ENCODE assay signal across 25 cellular contexts in the genomic region with DNA sequence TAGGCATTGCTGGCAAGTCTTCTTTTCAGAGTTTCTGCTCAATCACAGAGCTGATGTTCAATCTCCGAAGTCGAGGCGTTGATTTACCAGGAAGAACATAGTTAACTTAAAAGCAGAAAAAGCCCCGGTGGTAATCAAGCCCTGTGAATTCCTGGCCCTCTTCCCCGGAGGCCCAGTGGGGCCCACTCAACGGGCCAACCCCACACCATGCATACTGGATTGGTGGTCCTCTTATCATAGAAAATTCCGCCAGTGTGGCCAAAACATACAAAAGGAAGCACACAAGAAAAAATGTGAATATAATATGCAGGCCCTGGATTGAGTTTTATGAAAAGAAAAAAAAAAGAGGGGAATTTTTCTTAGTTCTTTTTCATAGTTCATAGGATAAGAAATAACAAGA.
DNase-seq lines count a peak whose midpoint lies in the region; ATAC-seq, FAIRE-seq and TF ChIP-seq lines count a peak whose summit lies in the region.
"Had no signal": no experiment of that assay in that cellular context is flagged by ENCODE, and none has a peak within 500 bp of the region (broad histone marks: within the 10 kb centered on the region; RNA-seq: fewer than 3 reads in every experiment).

No MANE protein-coding gene starts in this region.

- no peak overlapping the region for H3K14ac ChIP-seq in mesenchymal stem cell (ENCODE audit: low read length in 2 of 2)

- no peak for FAIRE-seq in endothelial cell of umbilical vein (lab: Jason Lieb, UNC)
- FAIRE-seq: GM12878, H54, RCC 7860 had no signal

- H3K9ac ChIP-seq in endothelial cell of umbilical vein (replicated peaks; ENCODE audit: extremely low read depth, insufficient read depth, low read length) = no peak overlapping the region
- peak overlapping the region; percentile 34 for H3K9ac ChIP-seq in mesenchymal stem cell (ENCODE audit: low read length)
- H3K9ac ChIP-seq in smooth muscle cell (ENCODE audit: low read depth) = no peak overlapping the region
- H3K9ac ChIP-seq: BLaER1 treated with 17β-estradiol and CSF1 and Interleukin-3, amounts not matched to agents 10 nM and 100 nM had no signal

- H3K27ac ChIP-seq in ascending aorta (peak overlapping the region; percentile 11 to 47), endothelial cell of umbilical vein (ENCODE audit: insufficient read depth, low read depth, low read length) (peak overlapping the region; percentile 20), mesenchymal stem cell (ENCODE audit: low read length, poor library complexity, severe bottlenecking) (no peak overlapping the region), smooth muscle cell (ENCODE audit: low read depth) (no peak overlapping the region)
- H3K27ac ChIP-seq: BLaER1 treated with 17β-estradiol and CSF1 and Interleukin-3, amounts not matched to agents 10 nM and 100 nM had no signal

- TF ChIP-seq CTCF in ascending aorta (IDR thresholded peaks at IDR 0.05) = no peak
- no peak for TF ChIP-seq CTCF in endothelial cell of umbilical vein (IDR thresholded peaks at IDR 0.05; ENCODE audit: extremely low read depth in 1 of 2, insufficient read depth in 1 of 2, low read depth in 1 of 2, low read length in 2 of 2)
- no peak for TF ChIP-seq CTCF in smooth muscle cell (IDR thresholded peaks at IDR 0.05; ENCODE audit: borderline replicate concordance, insufficient read depth, poor library complexity, severe bottlenecking)

- H3K9me1 ChIP-seq in endothelial cell of umbilical vein (replicated peaks; ENCODE audit: control insufficient read depth, extremely low read depth, insufficient read depth, low read length) = no peaks in the 10 kb centered on the region

- no peak overlapping the region for H3K18ac ChIP-seq in mesenchymal stem cell (ENCODE audit: low read depth in 1 of 2, low read length in 2 of 2)

- H3K79me2 ChIP-seq in endothelial cell of umbilical vein (ENCODE audit: control insufficient read depth, insufficient read depth, low read length) = no peaks in the 10 kb centered on the region
- no peaks in the 10 kb centered on the region for H3K79me2 ChIP-seq in smooth muscle cell (ENCODE audit: low read depth)

- intact Hi-C loops in ascending aorta (cut with DNase I) (no loop called here), endothelial cell of umbilical vein (cut with micrococcal nuclease) (loop anchor here (5.0 to 10.0 kb wide), 4 partner anchors 433 to 890 kb away; no protein-coding TSS in a partner anchor)

- H3K9me3 ChIP-seq in ascending aorta (no peaks in the 10 kb centered on the region), endothelial cell of umbilical vein (replicated peaks; ENCODE audit: control insufficient read depth, insufficient read depth, low read length) (no peaks in the 10 kb centered on the region), mesenchymal stem cell (ENCODE audit: control insufficient read depth, low read length) (no peaks in the 10 kb centered on the region), smooth muscle cell (replicated peaks; ENCODE audit: low read depth) (no peaks in the 10 kb centered on the region)

- dilution Hi-C loops in endothelial cell of umbilical vein (cut with MboI; ENCODE audit: extremely low pct_ligation_motif_present, low sequenced_read_pairs) = no loop called here

- H4K20me1 ChIP-seq in endothelial cell of umbilical vein (replicated peaks; ENCODE audit: control insufficient read depth, extremely low read depth, insufficient read depth, low read length) = no peaks in the 10 kb centered on the region
- H4K20me1 ChIP-seq in smooth muscle cell (ENCODE audit: low read depth) = no peaks in the 10 kb centered on the region
- H4K20me1 ChIP-seq: BLaER1 treated with 17β-estradiol and CSF1 and Interleukin-3, amounts not matched to agents 10 nM and 100 nM had no signal

- POLR2A ChIA-PET in endothelial cell of umbilical vein (lab: Charles Lee) = no interaction called here

- DNase-seq in ascending aorta (ENCODE audit: low spot score in 2 of 2) (no peak), endothelial cell of umbilical vein (ENCODE audit: low read depth, low spot score) (peak; percentile 48), mesenchymal stem cell (no peak), smooth muscle cell (lab: John Stamatoyannopoulos, UW; ENCODE audit: unreplicated experiment) (no peak), NCI-H1048 (lab: John Stamatoyannopoulos, UW) (no peak), NOMO-1 treated with DMSO at 0.1 percent for 48 hours (lab: John Stamatoyannopoulos, UW; ENCODE audit: unreplicated experiment) (no peak)
- DNase-seq in activated CD4-positive, alpha-beta T cell treated with anti-CD3 and anti-CD28 coated beads, Interleukin-2, amount 50 U/mL, for 4 hours = no peak
- DNase-seq: Calu3; CD8-positive, alpha-beta T cell; DMS53; EL; MM.1S; NCI-H1092 treated with DMSO at 0.1 percent for 48 hours; NCI-H146; NCI-H2029 treated with DMSO at 0.1 percent for 48 hours; NCI-H2171 treated with DMSO at 0.1 percent for 48 hours; NCI-H446 treated with DMSO at 0.1 percent for 48 hours; NCI-H69; NK-92 treated with Interleukin-12 subunit alpha and Interleukin-12 subunit beta, amount 100 ng/mL, for 24 hours; SHP77 had no signal

- H2BK120ac ChIP-seq in mesenchymal stem cell (ENCODE audit: low read depth, low read length) = no peak overlapping the region

- no TSS peak for BruUV-seq in endothelial cell of umbilical vein (replicated peaks; lab: Mats Ljungman, UMichigan)

- H3K4me2 ChIP-seq in endothelial cell of umbilical vein (ENCODE audit: insufficient read depth, low read length) (no peak overlapping the region), mesenchymal stem cell (ENCODE audit: low read length, poor library complexity, severe bottlenecking) (no peak overlapping the region), smooth muscle cell (peak overlapping the region; percentile 4)
- H3K4me2 ChIP-seq: BLaER1 treated with 17β-estradiol and CSF1 and Interleukin-3, amounts not matched to agents 10 nM and 100 nM had no signal

- H2AK5ac ChIP-seq in mesenchymal stem cell (ENCODE audit: low read length, severe bottlenecking) = no peak overlapping the region

- H3K79me1 ChIP-seq in mesenchymal stem cell (replicated peaks; ENCODE audit: low read length, poor library complexity, severe bottlenecking) = no peaks in the 10 kb centered on the region

- ATAC-seq in GM18909 (IDR thresholded peaks at IDR 0.05; ENCODE audit: poor library complexity, unreplicated experiment) = no peak
- ATAC-seq: CD8-positive, alpha-beta T cell; GM12878 had no signal

- H3K4ac ChIP-seq in mesenchymal stem cell (ENCODE audit: low read depth in 1 of 2, low read length in 2 of 2) = no peak overlapping the region

- no peak overlapping the region for H4K8ac ChIP-seq in mesenchymal stem cell (ENCODE audit: low read length)

- peaks cover 5% of the 10 kb centered on the region for H3F3A ChIP-seq in smooth muscle cell (ENCODE audit: low read depth)

- no peak overlapping the region for H4K91ac ChIP-seq in mesenchymal stem cell (ENCODE audit: low read length)

- TF ChIP-seq POLR2A in endothelial cell of umbilical vein (IDR thresholded peaks at IDR 0.05; ENCODE audit: low read depth, low read length) = no peak

- H3K27me3 ChIP-seq in ascending aorta (no peaks in the 10 kb centered on the region), endothelial cell of umbilical vein (ENCODE audit: control insufficient read depth in 2 of 2, insufficient read depth in 2 of 2, low read length in 2 of 2) (no peaks in the 10 kb centered on the region), mesenchymal stem cell (ENCODE audit: control insufficient read depth in 1 of 2, insufficient read depth in 1 of 2, low read length in 2 of 2) (no peaks in the 10 kb centered on the region), smooth muscle cell (ENCODE audit: low read depth) (no peaks in the 10 kb centered on the region)

- H2BK5ac ChIP-seq in mesenchymal stem cell (ENCODE audit: low read depth, low read length, poor library complexity, severe bottlenecking) = no peak overlapping the region

- H2BK12ac ChIP-seq in mesenchymal stem cell (ENCODE audit: low read length in 2 of 2) = no peak overlapping the region

- H3K4me1 ChIP-seq in ascending aorta (peaks cover 4 to 15% of the 10 kb centered on the region in 2 donors), endothelial cell of umbilical vein (ENCODE audit: control insufficient read depth, extremely low read depth, insufficient read depth, low read length) (peaks cover 33% of the 10 kb centered on the region), mesenchymal stem cell (ENCODE audit: control insufficient read depth, insufficient read depth, low read depth, low read length) (no peaks in the 10 kb centered on the region), smooth muscle cell (ENCODE audit: low read depth) (peaks cover 19% of the 10 kb centered on the region)

- CTCF ChIA-PET in endothelial cell of umbilical vein (lab: Charles Lee) = interaction anchor here (0.9 kb wide), 1 partner anchor 9 kb away, joined by 3 read pairs; no protein-coding TSS in a partner anchor

- no peak overlapping the region for H3K23ac ChIP-seq in mesenchymal stem cell (ENCODE audit: low read length in 2 of 2)

- 91% methylated on average over 7 of the region's 7 CpGs for WGBS in mesenchymal stem cell
- 67% methylated on average over 7 of the region's 7 CpGs for WGBS in smooth muscle cell (ENCODE audit: low lambda C conversion rate)

- peak overlapping the region; percentile 81 for H2AFZ ChIP-seq in endothelial cell of umbilical vein (ENCODE audit: low read depth, low read length)
- no peak overlapping the region for H2AFZ ChIP-seq in mesenchymal stem cell (ENCODE audit: low read depth, low read length)
- H2AFZ ChIP-seq in smooth muscle cell (ENCODE audit: low read depth) = peak overlapping the region; percentile 29

- H2BK15ac ChIP-seq in mesenchymal stem cell (ENCODE audit: low read depth, poor library complexity, severe bottlenecking) = no peak overlapping the region

- H3K4me3 ChIP-seq in ascending aorta = no peak overlapping the region
- no peak overlapping the region for H3K4me3 ChIP-seq in endothelial cell of umbilical vein (replicated peaks in 1 of 3; ENCODE audit: insufficient read depth in 1 of 3, low read depth in 1 of 3, low read length in 3 of 3)
- H3K4me3 ChIP-seq in mesenchymal stem cell (ENCODE audit: insufficient read depth in 1 of 2, low read depth in 1 of 2, low read length in 2 of 2) = no peak overlapping the region
- H3K4me3 ChIP-seq in smooth muscle cell = no peak overlapping the region
- H3K4me3 ChIP-seq: BLaER1 treated with 17β-estradiol and CSF1 and Interleukin-3, amounts not matched to agents 10 nM and 100 nM; GM12878 had no signal

- H3K36me3 ChIP-seq in ascending aorta = no peaks in the 10 kb centered on the region
- H3K36me3 ChIP-seq in endothelial cell of umbilical vein (ENCODE audit: control insufficient read depth in 2 of 2, extremely low read depth in 1 of 2, insufficient read depth in 2 of 2, low read length in 2 of 2) = no peaks in the 10 kb centered on the region
- H3K36me3 ChIP-seq in mesenchymal stem cell (ENCODE audit: control insufficient read depth in 1 of 2, insufficient read depth in 2 of 2, low read depth in 1 of 2, low read length in 2 of 2) = no peaks in the 10 kb centered on the region
- no peaks in the 10 kb centered on the region for H3K36me3 ChIP-seq in smooth muscle cell (ENCODE audit: low read depth)
- H3K36me3 ChIP-seq: BLaER1 treated with 17β-estradiol and CSF1 and Interleukin-3, amounts not matched to agents 10 nM and 100 nM had no signal

TF ChIP-seq in endothelial cell of umbilical vein, 7 proteins besides CTCF, POLR2A, EP300 and RAD21 (continues in another document):
- no peak for TF ChIP-seq JUN (IDR thresholded peaks at IDR 0.05; ENCODE audit: borderline replicate concordance, insufficient read depth, insufficient read length, low read depth)

Comparison
In these comparisons a context has a peak if more than half of its experiments do, and no peak if none do; other contexts are left out.
1. H3K27ac ChIP-seq: peak in ascending aorta (2 of 2) and endothelial cell of umbilical vein (single experiment); none in mesenchymal stem cell (single experiment) and smooth muscle cell (single experiment).